ENCODE assay signal across 16 cellular contexts in genomic region chr17:44159519-44160210, GRCh38. TPM values are rescaled to one million over a fixed set of nuclear protein-coding genes. Genes with fewer than 3 reads are reported as not detected.
DNase-seq lines count a peak whose midpoint lies in the region; ATAC-seq, FAIRE-seq and TF ChIP-seq lines count a peak whose summit lies in the region.
"Had no signal": no experiment of that assay in that cellular context is flagged by ENCODE, and none has a peak within 500 bp of the region (broad histone marks: within the 10 kb centered on the region; RNA-seq: fewer than 3 reads in every experiment).

No MANE protein-coding gene starts in this region.

- TF ChIP-seq EP300 in A549 (IDR thresholded peaks at IDR 0.05): no peak

- no peaks in the 10 kb centered on the region for H3K4me1 ChIP-seq in A549
- H3K4me1 ChIP-seq: body of pancreas had no signal

- FAIRE-seq in A549 (lab: Jason Lieb, UNC): no peak

- CTCF ChIA-PET in A549 (lab: Yijun Ruan, JAX): interaction anchor here (1.0 to 8.1 kb wide), 10 partner anchors 9 to 191 kb away, joined by 3 to 88 read pairs (median 4); partner anchors contain the start of genes ASB16 and HROB

- no peaks in the 10 kb centered on the region for H3K27me3 Mint-ChIP-seq in stimulated activated naive CD8-positive, alpha-beta T cell treated with anti-CD3 and anti-CD28 coated beads, Interleukin-15, amount 100 ng/mL, for 72 hours
- H3K27me3 Mint-ChIP-seq: CD8-positive, alpha-beta memory T cell had no signal

- no peak for TF ChIP-seq CTCF in A549 (IDR thresholded peaks at IDR 0.05)
- no peak for TF ChIP-seq CTCF in fibroblast of villous mesenchyme (IDR thresholded peaks at IDR 0.05; ENCODE audit: insufficient read depth, low read depth, low read length)

- no peaks in the 10 kb centered on the region for H3K4me1 Mint-ChIP-seq in stimulated activated naive CD8-positive, alpha-beta T cell treated with anti-CD3 and anti-CD28 coated beads, Interleukin-15, amount 100 ng/mL, for 72 hours
- H3K4me1 Mint-ChIP-seq: endodermal cell had no signal

- no peak overlapping the region for H3K4me3 ChIP-seq in A549
- H3K4me3 ChIP-seq in fibroblast of villous mesenchyme (ENCODE audit: low read depth, low read length): no peak overlapping the region
- H3K4me3 ChIP-seq: body of pancreas had no signal

- no peaks in the 10 kb centered on the region for H3K9me3 ChIP-seq in A549
- H3K9me3 ChIP-seq: body of pancreas had no signal

- no peak for TF ChIP-seq RAD21 in A549 (conservative IDR thresholded peaks at IDR 0.05 in 1 of 2, IDR thresholded peaks at IDR 0.05 in 1 of 2)

- in situ Hi-C loops in Caki2 (cut with HindIII; ENCODE audit: low pct_unique_long_range_greater_than_20kb, low sequenced_read_pairs): no loop called here

- no peak overlapping the region for H3K27ac Mint-ChIP-seq in stimulated activated naive CD8-positive, alpha-beta T cell treated with anti-CD3 and anti-CD28 coated beads, Interleukin-15, amount 100 ng/mL, for 72 hours
- H3K27ac Mint-ChIP-seq: activated T-helper 2 cell treated with anti-CD3 and anti-CD28 coated beads, Interferon-gamma antibody, Interleukin-2, Interleukin-4, amounts not matched to agents 10 μg/mL and 5 μg/mL and 100 μg/mL, durations not matched to agents 14 hours and 24 hours and 36 hours; endodermal cell had no signal

- DNase-seq in A549 (ENCODE audit: low read depth in 1 of 2, low spot score in 1 of 2) (no peak), Caki2 (ENCODE audit: low read depth) (peak; percentile 24), fibroblast of villous mesenchyme (ENCODE audit: low read depth) (peak; percentile 76), NCI-H1092 treated with DMSO at 0.1 percent for 48 hours (lab: John Stamatoyannopoulos, UW) (no peak)
- peak; percentile 24 for DNase-seq in activated CD4-positive, alpha-beta T cell treated with anti-CD3 and anti-CD28 coated beads, Interleukin-2, amount 50 U/mL, for 1 hour
- no peak for DNase-seq in stimulated activated naive CD8-positive, alpha-beta T cell treated with anti-CD3 and anti-CD28 coated beads, Interleukin-15, amount 100 ng/mL, for 72 hours
- DNase-seq: body of pancreas, endodermal cell, islet precursor cell, KG1, NCI-H187, NCI-H526 had no signal

- no peak overlapping the region for H3K27ac ChIP-seq in A549
- H3K27ac ChIP-seq: body of pancreas had no signal

- POLR2A ChIA-PET in A549 (lab: Yijun Ruan, JAX): no interaction called here

- TF ChIP-seq POLR2A in A549 (IDR thresholded peaks at IDR 0.05; ENCODE audit: low read length): no peak

- H3K4me3 Mint-ChIP-seq in stimulated activated naive CD8-positive, alpha-beta T cell treated with anti-CD3 and anti-CD28 coated beads, Interleukin-15, amount 100 ng/mL, for 72 hours: no peak overlapping the region
- H3K4me3 Mint-ChIP-seq: CD8-positive, alpha-beta memory T cell; endodermal cell had no signal

- H3K4me2 ChIP-seq in A549: no peak overlapping the region

- 89% methylated on average over 15 of the region's 15 CpGs for WGBS in A549 (ENCODE audit: missing lambda C conversion rate)

- no peaks in the 10 kb centered on the region for H3K9me3 Mint-ChIP-seq in stimulated activated naive CD8-positive, alpha-beta T cell treated with anti-CD3 and anti-CD28 coated beads, Interleukin-15, amount 100 ng/mL, for 72 hours
- H3K9me3 Mint-ChIP-seq: activated T-helper 2 cell treated with anti-CD3 and anti-CD28 coated beads, Interferon-gamma antibody, Interleukin-2, Interleukin-4, amounts not matched to agents 10 μg/mL and 5 μg/mL and 100 μg/mL, durations not matched to agents 14 hours and 24 hours and 36 hours; CD8-positive, alpha-beta memory T cell; endodermal cell had no signal

- ATAC-seq in A549: no peak
- ATAC-seq in stimulated activated naive CD8-positive, alpha-beta T cell treated with anti-CD3 and anti-CD28 coated beads, Interleukin-15, amount 100 ng/mL, for 72 hours: no peak
- no peak for ATAC-seq in HG03097 (IDR thresholded peaks at IDR 0.05; ENCODE audit: low FRiP score, unreplicated experiment)
- ATAC-seq in GM19397 (IDR thresholded peaks at IDR 0.05; ENCODE audit: unreplicated experiment): no peak
- ATAC-seq: body of pancreas had no signal

TF ChIP-seq in A549, 52 proteins besides CTCF, POLR2A, EP300 and RAD21:
- TF ChIP-seq JUN (IDR thresholded peaks at IDR 0.05) (no peak), MAFK (IDR thresholded peaks at IDR 0.05; ENCODE audit: partially characterized antibody) (peak; percentile 78)

RNA-seq across cellular contexts. Expression of gene ASB16, which starts 10.8 kb away (rescaled TPM):
- polyA plus RNA-seq in A549 (2011; rRNA removed): 0.05 TPM in 1 of 2 replicates, not detected in the other
- polyA plus RNA-seq in A549 (2012; cell fraction: cytosol; rRNA removed): 0.04 and 0.06 TPM in 2 replicates
- 0.67 and 0.69 TPM in 2 replicates for polyA plus RNA-seq in A549 (2012; cell fraction: nucleus; rRNA removed)
- 0.12 to 0.16 TPM (median 0.15 TPM) in 3 replicates for polyA plus RNA-seq in A549 (2017; fragmentation: RNase III; extraction: RNeasy Plus Mini Kit Qiagen cat#74134 plus additional on column Dnase treatment)
- polyA minus RNA-seq in A549 (2011; rRNA and poly(A)+ RNA removed): not detected in 2 replicates
- not detected in 2 replicates for total RNA-seq in Caki2 (2014; rRNA removed; shearing (Covaris generic); ENCODE audit: low replicate concordance)
- under 0.01 TPM in 1 of 2 replicates, not detected in the other for total RNA-seq in fibroblast of villous mesenchyme

RNA-seq across cellular contexts. Expression of gene HROB, which starts 17.9 kb away (rescaled TPM):
- polyA plus RNA-seq in A549 (2011; rRNA removed) (5.4 and 5.6 TPM in 2 replicates), A549 (2017; fragmentation: RNase III; extraction: RNeasy Plus Mini Kit Qiagen cat#74134 plus additional on column Dnase treatment) (6.0 to 7.1 TPM (median 6.8 TPM) in 3 replicates)
- polyA plus RNA-seq in A549 (2012; cell fraction: cytosol; rRNA removed): 8.2 and 11.1 TPM in 2 replicates
- polyA plus RNA-seq in A549 (2012; cell fraction: nucleus; rRNA removed): 23.5 and 24.0 TPM in 2 replicates
- polyA minus RNA-seq in A549 (2011; rRNA and poly(A)+ RNA removed): 16.0 and 16.7 TPM in 2 replicates
- total RNA-seq in Caki2 (2014; rRNA removed; shearing (Covaris generic); ENCODE audit: low replicate concordance): 3.0 and 5.7 TPM in 2 replicates
- 3.0 and 3.2 TPM in 2 replicates for total RNA-seq in fibroblast of villous mesenchyme
- polyA plus RNA-seq: CD8-positive, alpha-beta memory T cell had no signal

RNA-seq across cellular contexts. Expression of gene TMUB2, which starts 27.1 kb away (rescaled TPM):
- polyA plus RNA-seq in A549 (2011; rRNA removed) (36.2 and 43.3 TPM in 2 replicates), A549 (2017; fragmentation: RNase III; extraction: RNeasy Plus Mini Kit Qiagen cat#74134 plus additional on column Dnase treatment) (37.6 to 44.4 TPM (median 42.0 TPM) in 3 replicates)
- polyA plus RNA-seq in A549 (2012; cell fraction: cytosol; rRNA removed): 37.3 and 45.4 TPM in 2 replicates
- polyA plus RNA-seq in A549 (2012; cell fraction: nucleus; rRNA removed): 104 and 115 TPM in 2 replicates
- 29.9 and 32.2 TPM in 2 replicates for polyA minus RNA-seq in A549 (2011; rRNA and poly(A)+ RNA removed)
- total RNA-seq in Caki2 (2014; rRNA removed; shearing (Covaris generic); ENCODE audit: low replicate concordance): 37.5 and 66.0 TPM in 2 replicates
- 19.0 and 28.1 TPM in 2 replicates for total RNA-seq in fibroblast of villous mesenchyme

RNA-seq across cellular contexts. Expression of gene HDAC5, which starts 36.2 kb away (rescaled TPM):
- 3.1 and 5.7 TPM in 2 replicates for polyA plus RNA-seq in A549 (2011; rRNA removed)
- 1.9 and 3.7 TPM in 2 replicates for polyA plus RNA-seq in A549 (2012; cell fraction: cytosol; rRNA removed)
- 11.9 and 12.9 TPM in 2 replicates for polyA plus RNA-seq in A549 (2012; cell fraction: nucleus; rRNA removed)
- 3.2 to 7.1 TPM (median 4.5 TPM) in 3 replicates for polyA plus RNA-seq in A549 (2017; fragmentation: RNase III; extraction: RNeasy Plus Mini Kit Qiagen cat#74134 plus additional on column Dnase treatment)
- 8.4 and 11.0 TPM in 2 replicates for polyA minus RNA-seq in A549 (2011; rRNA and poly(A)+ RNA removed)
- 30.9 and 38.0 TPM in 2 replicates for total RNA-seq in Caki2 (2014; rRNA removed; shearing (Covaris generic); ENCODE audit: low replicate concordance)
- total RNA-seq in fibroblast of villous mesenchyme: 36.7 and 62.8 TPM in 2 replicates

RNA-seq across cellular contexts. Expression of gene ATXN7L3, which starts 40.0 kb away (rescaled TPM):
- 65.7 and 72.7 TPM in 2 replicates for polyA plus RNA-seq in A549 (2011; rRNA removed)
- 39.3 and 52.4 TPM in 2 replicates for polyA plus RNA-seq in A549 (2012; cell fraction: cytosol; rRNA removed)
- polyA plus RNA-seq in A549 (2012; cell fraction: nucleus; rRNA removed): 84.7 and 105 TPM in 2 replicates
- polyA plus RNA-seq in A549 (2017; fragmentation: RNase III; extraction: RNeasy Plus Mini Kit Qiagen cat#74134 plus additional on column Dnase treatment): 54.0 to 66.2 TPM (median 60.5 TPM) in 3 replicates
- polyA minus RNA-seq in A549 (2011; rRNA and poly(A)+ RNA removed): 67.2 and 79.1 TPM in 2 replicates
- total RNA-seq in Caki2 (2014; rRNA removed; shearing (Covaris generic); ENCODE audit: low replicate concordance): 19.9 and 28.8 TPM in 2 replicates
- 43.6 and 48.3 TPM in 2 replicates for total RNA-seq in fibroblast of villous mesenchyme

Comparison
In these comparisons a context has a peak if more than half of its experiments do, and no peak if none do; other contexts are left out.
1. DNase-seq: peak in Caki2 (single experiment), activated CD4-positive, alpha-beta T cell treated with anti-CD3 and anti-CD28 coated beads, Interleukin-2, amount 50 U/mL, for 1 hour (single experiment) and fibroblast of villous mesenchyme (single experiment); none in A549 (0 of 2), stimulated activated naive CD8-positive, alpha-beta T cell treated with anti-CD3 and anti-CD28 coated beads, Interleukin-15, amount 100 ng/mL, for 72 hours (0 of 2) and NCI-H1092 treated with DMSO at 0.1 percent for 48 hours (single experiment).